1 cellular context compared by ENCODE assay signal in the genomic region with DNA sequence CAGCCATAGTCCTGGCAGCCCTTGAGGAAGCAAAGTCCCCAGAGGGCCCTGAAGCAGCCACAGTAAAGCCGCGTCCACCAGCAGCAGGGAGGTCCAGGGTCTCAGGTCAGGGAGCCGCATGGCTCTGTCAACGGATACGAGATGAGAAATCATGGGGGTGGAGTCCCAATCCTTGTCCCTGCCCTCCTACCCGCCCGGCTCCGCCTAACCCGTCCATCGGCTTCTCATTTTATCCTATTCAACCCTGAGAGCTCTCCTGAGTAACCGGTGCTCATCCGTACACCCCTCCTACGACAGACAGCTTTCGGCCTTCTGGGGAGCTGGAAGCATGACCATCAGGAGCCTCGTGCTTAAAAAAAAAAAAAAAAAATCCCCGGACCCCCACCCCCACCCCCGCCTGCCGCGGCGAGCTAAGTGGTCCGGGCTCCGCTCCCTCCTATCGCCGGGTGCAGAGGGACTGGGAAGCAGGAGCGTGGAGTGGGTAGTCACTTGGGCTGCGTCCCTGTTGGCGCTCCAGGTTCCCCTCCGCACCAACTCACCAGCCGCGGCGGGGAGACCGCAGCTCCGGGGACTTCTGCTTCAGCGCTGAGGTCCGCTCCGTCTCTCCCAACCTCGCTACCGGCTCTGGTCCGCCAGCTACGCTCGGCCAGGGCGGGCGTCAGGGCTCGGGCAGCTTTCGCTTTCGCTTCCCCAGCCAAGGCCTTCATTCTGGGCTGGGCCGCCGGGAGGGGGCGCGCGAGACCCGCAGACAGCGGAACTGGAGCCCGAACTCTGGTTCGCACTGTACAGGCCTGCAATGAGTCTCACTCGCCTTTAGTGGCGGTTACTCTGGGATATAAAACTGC.
TF ChIP-seq lines count a peak whose summit lies in the region.

TAP2 (minus strand) TSS at position 626 of the 845 bp plus-strand sequence; CDS start at position 120, 506 bp downstream.

TF ChIP-seq in HepG2, 621 proteins besides CTCF, POLR2A, EP300 and RAD21 (continued from another document and continues in another):
- TF ChIP-seq AFF4 (CRISPR knock-in tag; IDR thresholded peaks at IDR 0.05) (no peak), ZNF382 (CRISPR knock-in tag; IDR thresholded peaks at IDR 0.05; ENCODE audit: borderline replicate concordance) (no peak), MAX (IDR thresholded peaks at IDR 0.05) (peak; percentile 62; the same call in 1 of the 2 replicates), FOXO4 (CRISPR knock-in tag; conservative IDR thresholded peaks at IDR 0.05) (no peak), ATF5 (CRISPR knock-in tag; IDR thresholded peaks at IDR 0.05; ENCODE audit: low read depth) (no peak), FOXJ3 (CRISPR knock-in tag; IDR thresholded peaks at IDR 0.05; ENCODE audit: borderline replicate concordance) (peak; percentile 81; the same call in 1 of the 2 replicates), BCL6 (CRISPR knock-in tag; IDR thresholded peaks at IDR 0.05) (peak; percentile 45; the same call in 1 of the 2 replicates), E2F5 (CRISPR knock-in tag; conservative IDR thresholded peaks at IDR 0.05) (0 out of 2 replicates have a peak, but pooled peaks have one; percentile 37), GPN1 (CRISPR knock-in tag; IDR thresholded peaks at IDR 0.05; ENCODE audit: borderline replicate concordance) (0 out of 2 replicates have a peak, but pooled peaks have one; percentile 31), TRIM24 (CRISPR knock-in tag; IDR thresholded peaks at IDR 0.05) (no peak), IKZF1 (IDR thresholded peaks at IDR 0.05) (no peak), TBL1XR1 (IDR thresholded peaks at IDR 0.05; ENCODE audit: borderline replicate concordance, low read length, partially characterized antibody) (no peak), ZNF749 (CRISPR knock-in tag; IDR thresholded peaks at IDR 0.05; ENCODE audit: borderline replicate concordance) (no peak), ARID2 (CRISPR knock-in tag; IDR thresholded peaks at IDR 0.05; ENCODE audit: borderline replicate concordance) (no peak), DMTF1 (CRISPR knock-in tag; IDR thresholded peaks at IDR 0.05) (no peak), FLYWCH1 (CRISPR knock-in tag; IDR thresholded peaks at IDR 0.05) (no peak), ZNF264 (CRISPR knock-in tag; IDR thresholded peaks at IDR 0.05) (no peak; the same call in 1 of the 2 replicates), FOXO1 (CRISPR knock-in tag; IDR thresholded peaks at IDR 0.05) (peak; percentile 50; the same call in 1 of the 2 replicates), ASH2L (IDR thresholded peaks at IDR 0.05; ENCODE audit: insufficient read length, low read depth, low read length) (peak; percentile 98), NFIC (IDR thresholded peaks at IDR 0.05; ENCODE audit: low read length) (no peak), ZNF598 (CRISPR knock-in tag; IDR thresholded peaks at IDR 0.05; ENCODE audit: borderline replicate concordance) (peak; percentile 84; the same call in 1 of the 2 replicates), ZNF350 (CRISPR knock-in tag; IDR thresholded peaks at IDR 0.05; ENCODE audit: borderline replicate concordance, low read depth) (no peak; the same call in none of the 2 replicates), TRAFD1 (CRISPR knock-in tag; IDR thresholded peaks at IDR 0.05; ENCODE audit: borderline replicate concordance) (no peak; the same call in 1 of the 2 replicates), IKZF5 (CRISPR knock-in tag; IDR thresholded peaks at IDR 0.05) (peak; percentile 82), ZNF850 (CRISPR knock-in tag; conservative IDR thresholded peaks at IDR 0.05) (no peak), ZNF768 (CRISPR knock-in tag; IDR thresholded peaks at IDR 0.05) (peak; percentile 50), YEATS4 (CRISPR knock-in tag; IDR thresholded peaks at IDR 0.05; ENCODE audit: borderline replicate concordance) (peak; percentile 46), CREBL2 (CRISPR knock-in tag; IDR thresholded peaks at IDR 0.05; ENCODE audit: borderline replicate concordance) (no peak), ZNF777 (CRISPR knock-in tag; IDR thresholded peaks at IDR 0.05) (peak; percentile 90), ZNF557 (CRISPR knock-in tag; IDR thresholded peaks at IDR 0.05) (peak; percentile 93; the same call in 1 of the 2 replicates)
- TF ChIP-seq, protein P1, sequence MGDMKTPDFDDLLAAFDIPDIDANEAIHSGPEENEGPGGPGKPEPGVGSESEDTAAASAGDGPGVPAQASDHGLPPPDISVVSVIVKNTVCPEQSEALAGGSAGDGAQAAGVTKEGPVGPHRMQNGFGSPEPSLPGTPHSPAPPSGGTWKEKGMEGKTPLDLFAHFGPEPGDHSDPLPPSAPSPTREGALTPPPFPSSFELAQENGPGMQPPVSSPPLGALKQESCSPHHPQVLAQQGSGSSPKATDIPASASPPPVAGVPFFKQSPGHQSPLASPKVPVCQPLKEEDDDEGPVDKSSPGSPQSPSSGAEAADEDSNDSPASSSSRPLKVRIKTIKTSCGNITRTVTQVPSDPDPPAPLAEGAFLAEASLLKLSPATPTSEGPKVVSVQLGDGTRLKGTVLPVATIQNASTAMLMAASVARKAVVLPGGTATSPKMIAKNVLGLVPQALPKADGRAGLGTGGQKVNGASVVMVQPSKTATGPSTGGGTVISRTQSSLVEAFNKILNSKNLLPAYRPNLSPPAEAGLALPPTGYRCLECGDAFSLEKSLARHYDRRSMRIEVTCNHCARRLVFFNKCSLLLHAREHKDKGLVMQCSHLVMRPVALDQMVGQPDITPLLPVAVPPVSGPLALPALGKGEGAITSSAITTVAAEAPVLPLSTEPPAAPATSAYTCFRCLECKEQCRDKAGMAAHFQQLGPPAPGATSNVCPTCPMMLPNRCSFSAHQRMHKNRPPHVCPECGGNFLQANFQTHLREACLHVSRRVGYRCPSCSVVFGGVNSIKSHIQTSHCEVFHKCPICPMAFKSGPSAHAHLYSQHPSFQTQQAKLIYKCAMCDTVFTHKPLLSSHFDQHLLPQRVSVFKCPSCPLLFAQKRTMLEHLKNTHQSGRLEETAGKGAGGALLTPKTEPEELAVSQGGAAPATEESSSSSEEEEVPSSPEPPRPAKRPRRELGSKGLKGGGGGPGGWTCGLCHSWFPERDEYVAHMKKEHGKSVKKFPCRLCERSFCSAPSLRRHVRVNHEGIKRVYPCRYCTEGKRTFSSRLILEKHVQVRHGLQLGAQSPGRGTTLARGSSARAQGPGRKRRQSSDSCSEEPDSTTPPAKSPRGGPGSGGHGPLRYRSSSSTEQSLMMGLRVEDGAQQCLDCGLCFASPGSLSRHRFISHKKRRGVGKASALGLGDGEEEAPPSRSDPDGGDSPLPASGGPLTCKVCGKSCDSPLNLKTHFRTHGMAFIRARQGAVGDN (CRISPR knock-in tag; IDR thresholded peaks at IDR 0.05), result peak; percentile 77
- TF ChIP-seq, protein P2, sequence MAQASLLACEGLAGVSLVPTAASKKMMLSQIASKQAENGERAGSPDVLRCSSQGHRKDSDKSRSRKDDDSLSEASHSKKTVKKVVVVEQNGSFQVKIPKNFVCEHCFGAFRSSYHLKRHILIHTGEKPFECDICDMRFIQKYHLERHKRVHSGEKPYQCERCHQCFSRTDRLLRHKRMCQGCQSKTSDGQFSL (CRISPR knock-in tag; IDR thresholded peaks at IDR 0.05), result no peak
- TF ChIP-seq, protein P3, sequence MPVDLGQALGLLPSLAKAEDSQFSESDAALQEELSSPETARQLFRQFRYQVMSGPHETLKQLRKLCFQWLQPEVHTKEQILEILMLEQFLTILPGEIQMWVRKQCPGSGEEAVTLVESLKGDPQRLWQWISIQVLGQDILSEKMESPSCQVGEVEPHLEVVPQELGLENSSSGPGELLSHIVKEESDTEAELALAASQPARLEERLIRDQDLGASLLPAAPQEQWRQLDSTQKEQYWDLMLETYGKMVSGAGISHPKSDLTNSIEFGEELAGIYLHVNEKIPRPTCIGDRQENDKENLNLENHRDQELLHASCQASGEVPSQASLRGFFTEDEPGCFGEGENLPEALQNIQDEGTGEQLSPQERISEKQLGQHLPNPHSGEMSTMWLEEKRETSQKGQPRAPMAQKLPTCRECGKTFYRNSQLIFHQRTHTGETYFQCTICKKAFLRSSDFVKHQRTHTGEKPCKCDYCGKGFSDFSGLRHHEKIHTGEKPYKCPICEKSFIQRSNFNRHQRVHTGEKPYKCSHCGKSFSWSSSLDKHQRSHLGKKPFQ (CRISPR knock-in tag; IDR thresholded peaks at IDR 0.05; ENCODE audit: insufficient replicate concordance), result peak; percentile 47
